1 cellular context compared by ENCODE assay signal in genomic region chr14:36988568-36988967, GRCh38.
TF ChIP-seq lines count a peak whose summit lies in the region.

No MANE protein-coding gene starts in this region.

TF ChIP-seq in Ishikawa, 13 proteins besides CTCF, POLR2A, EP300 and RAD21:
- no peak for TF ChIP-seq REST (IDR thresholded peaks at IDR 0.05; ENCODE audit: low read depth)
- TF ChIP-seq CREB1 (IDR thresholded peaks at IDR 0.05; ENCODE audit: low read depth): no peak
- no peak for TF ChIP-seq MAX (IDR thresholded peaks at IDR 0.05)
- TF ChIP-seq TAF1 (IDR thresholded peaks at IDR 0.05; ENCODE audit: low read depth): no peak
- TF ChIP-seq NFIC (IDR thresholded peaks at IDR 0.05): peak; percentile 59; the same call in 1 of the 2 replicates
- TF ChIP-seq TEAD4 (IDR thresholded peaks at IDR 0.05): peak; percentile 63
- TF ChIP-seq YY1 (IDR thresholded peaks at IDR 0.05; ENCODE audit: low read depth): no peak
- TF ChIP-seq TCF12 (IDR thresholded peaks at IDR 0.05; ENCODE audit: low read depth): 0 out of 2 replicates have a peak, but pooled peaks have one; percentile 37
- no peak for TF ChIP-seq EGR1 (IDR thresholded peaks at IDR 0.05)
- no peak for TF ChIP-seq CEBPB (IDR thresholded peaks at IDR 0.05)
- no peak for TF ChIP-seq USF1 (IDR thresholded peaks at IDR 0.05)
- no peak for TF ChIP-seq FOXM1 (IDR thresholded peaks at IDR 0.05; ENCODE audit: borderline replicate concordance, low read depth)
- no peak for TF ChIP-seq ZBTB7A (IDR thresholded peaks at IDR 0.05; ENCODE audit: low read depth)
